ENCODE assay signal across 11 cellular contexts in the genomic region with DNA sequence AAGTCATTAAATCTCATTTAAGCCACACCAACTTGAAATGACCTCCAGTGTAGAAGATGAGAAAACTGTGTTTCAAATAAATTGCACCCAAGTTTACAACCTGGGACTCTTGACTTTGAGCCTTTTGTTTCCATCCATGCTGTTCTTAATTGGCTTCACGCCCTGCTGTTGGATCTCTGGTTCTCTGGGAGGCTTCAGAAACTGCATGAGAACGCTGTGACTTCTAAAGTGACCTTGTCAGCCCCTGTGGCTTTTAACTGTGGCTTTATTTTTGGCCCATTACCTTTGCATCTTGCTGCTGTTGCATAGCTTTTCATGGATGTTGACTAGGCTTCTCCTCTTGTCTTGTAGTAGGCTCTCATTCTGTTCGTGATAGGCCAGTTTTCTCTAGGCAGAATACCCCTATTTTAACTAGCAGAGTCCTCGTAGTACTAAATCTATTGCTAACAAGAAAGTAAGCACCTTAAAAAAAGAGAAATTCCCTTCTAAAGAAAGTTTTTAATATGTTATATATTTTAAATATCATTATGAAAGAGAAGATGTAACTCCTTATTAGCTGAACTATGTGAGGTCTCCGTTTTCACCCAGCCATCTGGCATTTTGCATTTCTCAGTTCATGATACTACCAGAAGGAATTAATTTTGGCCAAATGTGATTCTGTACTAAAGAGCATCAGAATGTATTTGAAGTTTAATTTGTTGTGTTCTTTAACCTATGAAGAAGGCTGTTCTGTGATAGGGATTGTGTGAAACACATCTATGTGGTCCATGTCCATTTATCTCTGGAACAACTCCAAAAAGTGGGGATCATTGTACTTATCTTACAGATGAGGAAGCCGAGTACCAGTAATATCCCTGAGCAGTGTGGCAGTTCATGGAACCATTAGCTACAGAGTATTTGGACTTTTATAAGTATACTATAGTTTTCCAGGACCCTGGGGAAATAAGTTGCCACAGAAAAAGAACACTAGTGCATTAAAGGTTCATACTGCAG. TPM values are rescaled to one million over a fixed set of nuclear protein-coding genes. Genes with fewer than 3 reads are reported as not detected.
A peak's percentile ranks its signal among the peaks of the same experiment; 100 is the strongest.
DNase-seq lines count a peak whose midpoint lies in the region; ATAC-seq and TF ChIP-seq lines count a peak whose summit lies in the region.
"Had no signal": no experiment of that assay in that cellular context is flagged by ENCODE, and none has a peak within 500 bp of the region (broad histone marks: within the 10 kb centered on the region; RNA-seq: fewer than 3 reads in every experiment).

No MANE protein-coding gene starts in this region.

- no peaks in the 10 kb centered on the region for H3K27me3 Mint-ChIP-seq in MCF 10A (ENCODE audit: insufficient read depth, unreplicated experiment)
- H3K27me3 Mint-ChIP-seq in activated naive CD8-positive, alpha-beta T cell treated with anti-CD3 and anti-CD28 coated beads, Interleukin-2, amount 10 ng/mL, durations not matched to agents 7 days and 5 days, result no peaks in the 10 kb centered on the region

- BruUV-seq in MCF 10A (replicated peaks; lab: Mats Ljungman, UMichigan) (no TSS peak), mammary epithelial cell (replicated peaks; lab: Mats Ljungman, UMichigan) (no TSS peak)

- TF ChIP-seq POLR2A in thyroid gland (IDR thresholded peaks at IDR 0.05), result no peak

- TF ChIP-seq CTCF in MCF 10A (IDR thresholded peaks at IDR 0.05; ENCODE audit: unreplicated experiment) (no peak), mammary epithelial cell (conservative IDR thresholded peaks at IDR 0.05 in 1 of 2, IDR thresholded peaks at IDR 0.05 in 1 of 2; ENCODE audit: extremely low read depth in 1 of 2, insufficient read depth in 1 of 2, low read depth in 1 of 2, low read length in 2 of 2) (no peak), thyroid gland (IDR thresholded peaks at IDR 0.05) (no peak)

- dilution Hi-C loops in mammary epithelial cell (cut with HindIII; ENCODE audit: low sequenced_read_pairs), result no loop called here

- H3K27ac Mint-ChIP-seq in MCF 10A (ENCODE audit: low read depth, unreplicated experiment), result peak overlapping the region; percentile 7
- peak overlapping the region; percentile 57 for H3K27ac Mint-ChIP-seq in activated naive CD8-positive, alpha-beta T cell treated with anti-CD3 and anti-CD28 coated beads, Interleukin-2, amount 10 ng/mL, durations not matched to agents 7 days and 5 days

- H3K9me3 ChIP-seq in mammary epithelial cell (replicated peaks; ENCODE audit: insufficient read depth, low read length) (no peaks in the 10 kb centered on the region), thyroid gland (no peaks in the 10 kb centered on the region)

- no peaks in the 10 kb centered on the region for H4K20me1 ChIP-seq in mammary epithelial cell (ENCODE audit: insufficient read depth, low read length)

- no peak overlapping the region for H2AFZ ChIP-seq in mammary epithelial cell (ENCODE audit: low read depth, low read length)

- peak; percentile 51 for ATAC-seq in HG03066 (IDR thresholded peaks at IDR 0.05; ENCODE audit: low read depth, unreplicated experiment)
- no peak for ATAC-seq in activated naive CD8-positive, alpha-beta T cell treated with anti-CD3 and anti-CD28 coated beads, Interleukin-2, amount 10 ng/mL, durations not matched to agents 7 days and 5 days (ENCODE audit: low read depth)
- ATAC-seq in HG03045 (IDR thresholded peaks at IDR 0.05; ENCODE audit: unreplicated experiment), result no peak
- ATAC-seq: Panc1 had no signal

- H3K36me3 ChIP-seq in mammary epithelial cell (ENCODE audit: insufficient read depth, low read length), result no peaks in the 10 kb centered on the region
- no peaks in the 10 kb centered on the region for H3K36me3 ChIP-seq in thyroid gland

- H3K4me3 Mint-ChIP-seq in MCF 10A (ENCODE audit: unreplicated experiment), result no peak overlapping the region
- no peak overlapping the region for H3K4me3 Mint-ChIP-seq in activated naive CD8-positive, alpha-beta T cell treated with anti-CD3 and anti-CD28 coated beads, Interleukin-2, amount 10 ng/mL, durations not matched to agents 7 days and 5 days

- no peak overlapping the region for H3K4me2 ChIP-seq in mammary epithelial cell (ENCODE audit: insufficient read depth, low read depth, low read length)

- H3K4me3 ChIP-seq in mammary epithelial cell (replicated peaks in 1 of 3; ENCODE audit: insufficient read depth in 1 of 3, low read depth in 2 of 3, low read length in 3 of 3) (no peak overlapping the region), thyroid gland (replicated peaks in 1 of 3) (no peak overlapping the region)

- no peak overlapping the region for H3K9ac ChIP-seq in mammary epithelial cell (ENCODE audit: insufficient read depth, low read length)

- intact Hi-C loops in MCF 10A (cut with micrococcal nuclease) (no loop called here), mammary epithelial cell (cut with micrococcal nuclease) (no loop called here), thyroid gland (cut with DNase I) (no loop called here)

- in situ Hi-C loops in mammary epithelial cell (cut with MboI; ENCODE audit: low sequenced_read_pairs in 2 of 2), result no loop called here

- no peak overlapping the region for H3K27ac ChIP-seq in mammary epithelial cell (ENCODE audit: insufficient read depth, low read depth, low read length)
- peak overlapping the region; percentile 31 to 65 (median 37) for H3K27ac ChIP-seq in thyroid gland

- H3K9me3 Mint-ChIP-seq in MCF 10A (ENCODE audit: unreplicated experiment), result no peaks in the 10 kb centered on the region
- H3K9me3 Mint-ChIP-seq in activated naive CD8-positive, alpha-beta T cell treated with anti-CD3 and anti-CD28 coated beads, Interleukin-2, amount 10 ng/mL, durations not matched to agents 7 days and 5 days, result no peaks in the 10 kb centered on the region

- CTCF ChIA-PET in MCF 10A (lab: Yijun Ruan, JAX) (interaction anchor here (0.7 to 2.2 kb wide), 9 partner anchors 10 to 149 kb away, joined by 3 to 5 read pairs (median 3); no protein-coding TSS in a partner anchor), mammary epithelial cell (lab: Charles Lee; ENCODE audit: low non-redundant PET) (no interaction called here)

- WGBS in mammary epithelial cell (ENCODE audit: low coverage, missing lambda C conversion rate), result 95% methylated on average over 6 of the region's 6 CpGs
- 85% methylated on average over 6 of the region's 6 CpGs for WGBS in thyroid gland, 2 donors

- DNase-seq in MCF 10A (ENCODE audit: unreplicated experiment) (no peak), mammary epithelial cell (no peak), thyroid gland (no peak), GOT3 (lab: John Stamatoyannopoulos, UW) (no peak), NOMO-1 treated with dmso at 0.1 percent for 144 hours (lab: John Stamatoyannopoulos, UW; ENCODE audit: unreplicated experiment) (no peak)
- DNase-seq in activated naive CD8-positive, alpha-beta T cell treated with anti-CD3 and anti-CD28 coated beads, Interleukin-2, amount 10 ng/mL, durations not matched to agents 7 days and 5 days, result no peak
- DNase-seq: effector CD8-positive, alpha-beta T cell; KG1 had no signal

- peaks cover 53% of the 10 kb centered on the region for H3K4me1 Mint-ChIP-seq in MCF 10A (ENCODE audit: insufficient read depth, unreplicated experiment)
- H3K4me1 Mint-ChIP-seq in activated naive CD8-positive, alpha-beta T cell treated with anti-CD3 and anti-CD28 coated beads, Interleukin-2, amount 10 ng/mL, durations not matched to agents 7 days and 5 days, result peaks cover 65% of the 10 kb centered on the region

- peaks cover 12% of the 10 kb centered on the region for H3K4me1 ChIP-seq in mammary epithelial cell (ENCODE audit: insufficient read depth, low read length)
- H3K4me1 ChIP-seq in thyroid gland, result peaks cover 43 to 57% of the 10 kb centered on the region in 2 donors

- POLR2A ChIA-PET in MCF 10A (lab: Yijun Ruan, JAX), result interaction anchor here (0.7 to 2.8 kb wide), 6 partner anchors 8 to 29 kb away, joined by 6 to 23 read pairs (median 14); partner anchors contain the start of gene TNFAIP8
- POLR2A ChIA-PET in activated naive CD8-positive, alpha-beta T cell treated with anti-CD3 and anti-CD28 coated beads, Interleukin-2, amount 10 ng/mL, durations not matched to agents 7 days and 5 days (lab: Charles Lee), result no interaction called here

- peaks cover 7% of the 10 kb centered on the region for H3K36me3 Mint-ChIP-seq in MCF 10A (ENCODE audit: insufficient read depth, unreplicated experiment)
- peaks cover 38% of the 10 kb centered on the region for H3K36me3 Mint-ChIP-seq in activated naive CD8-positive, alpha-beta T cell treated with anti-CD3 and anti-CD28 coated beads, Interleukin-2, amount 10 ng/mL, durations not matched to agents 7 days and 5 days

- H3K27me3 ChIP-seq in mammary epithelial cell (ENCODE audit: insufficient read depth, low read length), result no peaks in the 10 kb centered on the region
- H3K27me3 ChIP-seq in thyroid gland, result no peaks in the 10 kb centered on the region

- H3K79me2 ChIP-seq in mammary epithelial cell (ENCODE audit: insufficient read depth, low read length), result peaks cover 24% of the 10 kb centered on the region

RNA-seq across cellular contexts. Expression of gene TNFAIP8, which starts 29.6 kb away (rescaled TPM):
- 13.0 and 16.2 TPM in 2 replicates for total RNA-seq in MCF 10A (2022)
- 10 to 100 TPM; 11.3 to 15.9 TPM for total RNA-seq in mammary epithelial cell
- polyA plus RNA-seq in mammary epithelial cell, result 15.4 TPM
- polyA minus RNA-seq in mammary epithelial cell, result 7.1 TPM
- 100 to 1,000 TPM; 121 to 122 TPM for total RNA-seq in activated naive CD8-positive, alpha-beta T cell treated with anti-CD3 and anti-CD28 coated beads, Interleukin-2, amount 10 ng/mL, durations not matched to agents 7 days and 5 days
- 10 to 100 TPM; 15.7 to 36.8 (median 33.6) TPM for total RNA-seq in thyroid gland
